ENCODE assay signal across 8 cellular contexts in the genomic region with DNA sequence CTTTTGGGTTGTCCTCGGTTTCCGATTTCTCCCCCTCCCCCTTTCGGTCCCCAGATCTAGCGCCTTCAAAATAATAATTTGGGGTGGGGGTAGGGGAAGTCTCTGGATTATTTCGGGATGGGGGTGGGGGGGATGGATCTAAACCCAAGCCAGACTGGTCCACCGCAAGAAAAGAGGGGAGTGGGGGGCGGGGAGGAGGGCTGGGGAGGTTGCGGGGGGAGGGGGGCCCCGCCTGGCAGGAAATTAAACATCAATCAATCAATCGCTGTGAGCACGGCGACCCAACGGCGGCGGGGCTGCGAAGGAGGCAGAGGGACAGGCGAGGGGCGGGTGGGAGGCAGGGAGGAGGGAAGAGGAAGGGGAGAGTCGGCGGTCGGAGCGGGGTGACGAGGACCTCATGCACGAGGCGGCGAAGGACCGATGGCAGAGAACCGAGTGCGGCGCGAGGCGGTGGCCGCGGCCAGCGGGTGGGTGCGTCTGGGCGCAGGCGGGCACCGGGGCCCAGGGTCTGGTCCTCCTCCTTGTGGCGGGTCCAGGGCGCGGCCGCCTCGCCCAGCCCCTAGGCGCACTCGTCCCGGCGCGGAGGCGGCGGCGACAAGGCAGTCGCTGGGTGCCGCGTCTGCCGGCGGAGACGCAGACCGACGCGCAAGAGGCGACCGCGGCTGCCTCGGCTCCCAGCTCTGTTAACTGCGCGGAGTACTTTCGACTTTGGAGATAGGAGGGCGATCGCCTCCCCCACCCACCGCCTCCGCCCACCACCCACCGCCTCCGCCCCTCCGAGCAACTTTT. TPM values are rescaled to one million over a fixed set of nuclear protein-coding genes. Genes with fewer than 3 reads are reported as not detected.
DNase-seq lines count a peak whose midpoint lies in the region; ATAC-seq and TF ChIP-seq lines count a peak whose summit lies in the region.

No MANE protein-coding gene starts in this region.

- peak overlapping the region; percentile 96 for H3K4me3 Mint-ChIP-seq in Caco-2 (ENCODE audit: unreplicated experiment)
- H3K4me3 Mint-ChIP-seq in activated B cell treated with CpG ODN at 0.5 μM for 24 hours, result peak overlapping the region; percentile 93

- H3K4me1 Mint-ChIP-seq in Caco-2 (ENCODE audit: low read depth, unreplicated experiment) (peaks cover 7% of the 10 kb centered on the region), activated B cell treated with CpG ODN at 0.5 μM for 24 hours (peaks cover 30% of the 10 kb centered on the region)

- H2AFZ ChIP-seq in MM.1S (ENCODE audit: low read length), result peak overlapping the region; percentile 95
- peak overlapping the region; percentile 47 for H2AFZ ChIP-seq in osteoblast (ENCODE audit: low read length)

- H3K4me1 ChIP-seq in Caco-2, result peaks cover 17% of the 10 kb centered on the region
- H3K4me1 ChIP-seq in MM.1S (ENCODE audit: low read length), result peaks cover 7% of the 10 kb centered on the region; the same call in 1 of the 2 replicates
- peaks cover 17% of the 10 kb centered on the region for H3K4me1 ChIP-seq in osteoblast (ENCODE audit: insufficient read depth, low read length)

- TF ChIP-seq CTCF in Caco-2 (IDR thresholded peaks at IDR 0.05; ENCODE audit: insufficient read depth in 1 of 2, low read depth in 1 of 2, low read length in 1 of 2, severe bottlenecking in 1 of 2, unreplicated experiment in 1 of 2) (no peak), MM.1S (IDR thresholded peaks at IDR 0.05; ENCODE audit: low read length) (no peak), activated B cell treated with CpG ODN at 0.5 μM for 24 hours (IDR thresholded peaks at IDR 0.05) (no peak), fibroblast of pulmonary artery (IDR thresholded peaks at IDR 0.05; ENCODE audit: low read length, missing control alignments) (no peak), osteoblast (IDR thresholded peaks at IDR 0.05; ENCODE audit: extremely low read depth, low read depth, low read length) (no peak)

- DNase-seq in Caco-2 (peak in 1 of 2 experiments; percentile 37), MM.1S (peak; percentile 59), activated B cell treated with CpG ODN at 0.5 μM for 24 hours (no peak), fibroblast of pulmonary artery (ENCODE audit: low read depth) (peak; percentile 25), osteoblast (ENCODE audit: insufficient read length, low spot score, missing footprints) (peak; percentile 72), inferior parietal cortex (ENCODE audit: extremely low spot score) (no peak)

- ATAC-seq in GM21381 (IDR thresholded peaks at IDR 0.05; ENCODE audit: unreplicated experiment) (peak; percentile 25), activated B cell treated with CpG ODN at 0.5 μM for 24 hours (ENCODE audit: low read depth) (peak; percentile 33), HG03039 (IDR thresholded peaks at IDR 0.05; ENCODE audit: unreplicated experiment) (no peak)

- H3K4me2 ChIP-seq in MM.1S (ENCODE audit: low read depth, low read length) (peak overlapping the region; percentile 96), osteoblast (ENCODE audit: insufficient read depth, low read length) (peak overlapping the region; percentile 97)

- H4K20me1 ChIP-seq in MM.1S (ENCODE audit: insufficient read depth, low read length) (no peaks in the 10 kb centered on the region), osteoblast (ENCODE audit: insufficient read depth, low read length) (peaks cover 16% of the 10 kb centered on the region)

- intact Hi-C loops in Caco-2 (cut with micrococcal nuclease; ENCODE audit: unreplicated experiment), result loop anchor here (2.0 to 5.0 kb wide), 2 partner anchors 53 to 491 kb away; no protein-coding TSS in a partner anchor
- intact Hi-C loops in activated B cell treated with CpG ODN at 0.5 μM for 24 hours (cut with micrococcal nuclease), result no loop called here

- POLR2A ChIA-PET in Caco-2 (lab: Charles Lee) (no interaction called here), activated B cell treated with CpG ODN at 0.5 μM for 24 hours (lab: Charles Lee) (interaction anchor here (0.6 to 1.3 kb wide), 2 partner anchors 12 to 27 kb away, joined by 3 to 5 read pairs; no protein-coding TSS in a partner anchor)

- no peak overlapping the region for H3K9ac ChIP-seq in MM.1S (ENCODE audit: low read length)

- H3K4me3 ChIP-seq in Caco-2 (ENCODE audit: low read depth, low read length) (peak overlapping the region; percentile 51), MM.1S (ENCODE audit: low read length) (peak overlapping the region; percentile 89), fibroblast of pulmonary artery (replicated peaks; ENCODE audit: low read depth, low read length) (peak overlapping the region; percentile 80), osteoblast (ENCODE audit: insufficient read depth, low read length) (peak overlapping the region; percentile 87)

- H3K27ac ChIP-seq in MM.1S (ENCODE audit: low read length) (no peak overlapping the region), osteoblast (ENCODE audit: low read depth, low read length) (peak overlapping the region; percentile 77)

- peaks cover 15% of the 10 kb centered on the region for H3K27me3 Mint-ChIP-seq in Caco-2 (ENCODE audit: insufficient read depth, unreplicated experiment)
- peaks cover 42% of the 10 kb centered on the region for H3K27me3 Mint-ChIP-seq in activated B cell treated with CpG ODN at 0.5 μM for 24 hours

- no peaks in the 10 kb centered on the region for H3F3A ChIP-seq in MM.1S (ENCODE audit: insufficient read depth, low read length)

- BruUV-seq in Caco-2 (replicated peaks; lab: Mats Ljungman, UMichigan), result no TSS peak

- H3K36me3 ChIP-seq in Caco-2 (ENCODE audit: control insufficient read depth, insufficient read depth, low read length) (no peaks in the 10 kb centered on the region), MM.1S (replicated peaks; ENCODE audit: insufficient read depth, low read length) (no peaks in the 10 kb centered on the region), osteoblast (ENCODE audit: insufficient read depth, low read length) (no peaks in the 10 kb centered on the region)

- H3K9me3 Mint-ChIP-seq in Caco-2 (ENCODE audit: unreplicated experiment), result no peaks in the 10 kb centered on the region
- H3K9me3 Mint-ChIP-seq in activated B cell treated with CpG ODN at 0.5 μM for 24 hours, result peaks cover 4% of the 10 kb centered on the region

- H3K36me3 Mint-ChIP-seq in Caco-2 (ENCODE audit: insufficient read depth, unreplicated experiment), result no peaks in the 10 kb centered on the region
- H3K36me3 Mint-ChIP-seq in activated B cell treated with CpG ODN at 0.5 μM for 24 hours (ENCODE audit: low read depth), result peaks cover 2% of the 10 kb centered on the region

- H3K9me3 ChIP-seq in Caco-2, result no peaks in the 10 kb centered on the region
- no peaks in the 10 kb centered on the region for H3K9me3 ChIP-seq in MM.1S (replicated peaks; ENCODE audit: insufficient read depth, low read length)
- no peaks in the 10 kb centered on the region for H3K9me3 ChIP-seq in osteoblast (ENCODE audit: low read depth, low read length)

- H3K27ac Mint-ChIP-seq in Caco-2 (ENCODE audit: unreplicated experiment), result no peak overlapping the region
- no peak overlapping the region for H3K27ac Mint-ChIP-seq in activated B cell treated with CpG ODN at 0.5 μM for 24 hours

- no peaks in the 10 kb centered on the region for H3K9me2 ChIP-seq in MM.1S (replicated peaks; ENCODE audit: insufficient read depth, low read length)

- CTCF ChIA-PET in Caco-2 (lab: Charles Lee), result interaction anchor here (0.5 kb wide), 1 partner anchor 1161 kb away, joined by 3 read pairs; no protein-coding TSS in a partner anchor
- CTCF ChIA-PET in activated B cell treated with CpG ODN at 0.5 μM for 24 hours (lab: Charles Lee), result no interaction called here

- H3K79me2 ChIP-seq in MM.1S (ENCODE audit: low read length) (no peaks in the 10 kb centered on the region), osteoblast (ENCODE audit: insufficient read depth, low read length) (peaks cover 97% of the 10 kb centered on the region)

- peaks cover 3% of the 10 kb centered on the region; the same call in 1 of the 2 replicates for H3K27me3 ChIP-seq in Caco-2 (replicated peaks; ENCODE audit: control insufficient read depth, insufficient read depth, low read length)
- peaks cover 42% of the 10 kb centered on the region for H3K27me3 ChIP-seq in MM.1S (replicated peaks; ENCODE audit: insufficient read depth, low read length)
- no peaks in the 10 kb centered on the region for H3K27me3 ChIP-seq in osteoblast (ENCODE audit: insufficient read depth, low read length)

RNA-seq across cellular contexts. Expression of a gene that starts 0.5 kb away (rescaled TPM):
- total RNA-seq in Caco-2 (2022), result 1.1 and 1.2 TPM in 2 replicates
- total RNA-seq in activated B cell treated with CpG ODN at 0.5 μM for 24 hours, result 0.34 and 0.67 TPM in 2 replicates
- total RNA-seq in osteoblast, result 53.2 and 54.5 TPM in 2 replicates

Comparison
In these comparisons a context has a peak if more than half of its experiments do, and no peak if none do; other contexts are left out.
1. DNase-seq: peak in MM.1S (single experiment), fibroblast of pulmonary artery (single experiment) and osteoblast (single experiment); none in activated B cell treated with CpG ODN at 0.5 μM for 24 hours (single experiment) and inferior parietal cortex (single experiment).
2. RNA of a gene that starts 0.5 kb away (total RNA-seq): 53.2 to 54.5 TPM in osteoblast; 1.1 to 1.2 TPM in Caco-2 and 0.34 to 0.67 TPM in activated B cell treated with CpG ODN at 0.5 μM for 24 hours; every median in the first group is over 10 times any median in the second.
3. Peak in every context shown above with its lines, with median percentiles within 50 percentile points of each other: H3K4me3 ChIP-seq.